17 cellular contexts compared by ENCODE assay signal in genomic region chr21:38821959-38822682, GRCh38. TPM values are rescaled to one million over a fixed set of nuclear protein-coding genes. Genes with fewer than 3 reads are reported as not detected.
DNase-seq lines count a peak whose midpoint lies in the region; ATAC-seq and TF ChIP-seq lines count a peak whose summit lies in the region.
"Had no signal": no experiment of that assay in that cellular context is flagged by ENCODE, and none has a peak within 500 bp of the region (broad histone marks: within the 10 kb centered on the region; RNA-seq: fewer than 3 reads in every experiment).

No MANE protein-coding gene starts in this region.

- peak overlapping the region in 1 of 2 experiments; percentile 5 for H3K4ac ChIP-seq in mesenchymal stem cell (ENCODE audit: low read depth in 1 of 2, low read length in 2 of 2)

- no peak overlapping the region for H2AFZ ChIP-seq in mesenchymal stem cell (ENCODE audit: low read depth, low read length)
- H2AFZ ChIP-seq: neural progenitor cell had no signal

- H3K36me3 ChIP-seq in endodermal cell (ENCODE audit: control insufficient read depth, insufficient read depth, low read length) (peaks cover 81% of the 10 kb centered on the region), mesenchymal stem cell (ENCODE audit: control insufficient read depth in 1 of 2, insufficient read depth in 2 of 2, low read depth in 1 of 2, low read length in 2 of 2) (peaks cover 56 to 68% of the 10 kb centered on the region in 2 experiments), thoracic aorta (peaks cover 62% of the 10 kb centered on the region)

- ATAC-seq in thoracic aorta (ENCODE audit: insufficient number of reproducible peaks, low FRiP score, low read depth): no peak
- ATAC-seq in naive thymus-derived CD8-positive, alpha-beta T cell: no peak
- ATAC-seq in activated T-cell treated with anti-CD3 and anti-CD28 coated beads, Interleukin-2, amount 50 U/mL, for 72 hours (replicated peaks in 1 of 2): no peak
- ATAC-seq: activated CD4-positive, CD25-positive, alpha-beta regulatory T cell treated with anti-CD3 and anti-CD28 coated beads, Interleukin-2, amount 50 U/mL, for 24 hours; stimulated activated naive B cell treated with anti-CD40 and anti-IgM and Interleukin-4, amounts not matched to agents 10 μg/mL and 1 μg/mL and 100 μg/mL, for 72 hours had no signal

- H3K4me3 Mint-ChIP-seq in endodermal cell: no peak overlapping the region
- H3K4me3 Mint-ChIP-seq in naive thymus-derived CD8-positive, alpha-beta T cell: no peak overlapping the region
- no peak overlapping the region for H3K4me3 Mint-ChIP-seq in activated T-cell treated with anti-CD3 and anti-CD28 coated beads, Interleukin-2, amount 50 U/mL, for 72 hours
- H3K4me3 Mint-ChIP-seq: B cell; neural progenitor cell; stimulated activated naive B cell treated with anti-CD40 and anti-IgM and Interleukin-4, amounts not matched to agents 10 μg/mL and 1 μg/mL and 100 μg/mL, for 72 hours had no signal

- H3K27me3 Mint-ChIP-seq in endodermal cell (ENCODE audit: insufficient read depth): no peaks in the 10 kb centered on the region
- no peaks in the 10 kb centered on the region for H3K27me3 Mint-ChIP-seq in naive thymus-derived CD8-positive, alpha-beta T cell
- H3K27me3 Mint-ChIP-seq in activated T-cell treated with anti-CD3 and anti-CD28 coated beads, Interleukin-2, amount 50 U/mL, for 72 hours (ENCODE audit: low read depth): no peaks in the 10 kb centered on the region
- H3K27me3 Mint-ChIP-seq: B cell had no signal

- POLR2A ChIA-PET in RWPE1 (lab: Yijun Ruan, JAX; ENCODE audit: low non-redundant PET): no interaction called here
- POLR2A ChIA-PET in naive thymus-derived CD8-positive, alpha-beta T cell (lab: Charles Lee): no interaction called here

- peaks cover 25% of the 10 kb centered on the region for H3K79me1 ChIP-seq in mesenchymal stem cell (replicated peaks; ENCODE audit: low read length, poor library complexity, severe bottlenecking)

- no peak overlapping the region for H2BK15ac ChIP-seq in mesenchymal stem cell (ENCODE audit: low read depth, poor library complexity, severe bottlenecking)

- H3K36me3 Mint-ChIP-seq in endodermal cell (ENCODE audit: low read depth): peaks cover 84% of the 10 kb centered on the region
- H3K36me3 Mint-ChIP-seq in naive thymus-derived CD8-positive, alpha-beta T cell: peaks cover 10 to 74% (median 58%) of the 10 kb centered on the region in 3 donors
- H3K36me3 Mint-ChIP-seq in activated T-cell treated with anti-CD3 and anti-CD28 coated beads, Interleukin-2, amount 50 U/mL, for 72 hours (ENCODE audit: insufficient read depth in 2 of 2): peaks cover 26 to 57% of the 10 kb centered on the region in 2 donors

- 97 to 99% methylated on average over 7 to 9 of the region's 9 CpGs for WGBS in endodermal cell (ENCODE audit: insufficient coverage in 1 of 2, insufficient read length in 1 of 2), 2 experiments
- WGBS in mesenchymal stem cell: over 99% methylated on average over 9 of the region's 9 CpGs

- no peak overlapping the region for H4K8ac ChIP-seq in mesenchymal stem cell (ENCODE audit: low read length)

- no peak overlapping the region for H3K4me3 ChIP-seq in endodermal cell (ENCODE audit: low read length)
- no peak overlapping the region for H3K4me3 ChIP-seq in mesenchymal stem cell (ENCODE audit: insufficient read depth in 1 of 2, low read depth in 1 of 2, low read length in 2 of 2)
- peak overlapping the region; percentile 11 for H3K4me3 ChIP-seq in thoracic aorta
- H3K4me3 ChIP-seq: neural progenitor cell had no signal

- no peaks in the 10 kb centered on the region for H3K4me1 ChIP-seq in endodermal cell (ENCODE audit: control insufficient read depth, insufficient read depth, low read length)
- peaks cover 13% of the 10 kb centered on the region for H3K4me1 ChIP-seq in mesenchymal stem cell (ENCODE audit: control insufficient read depth, insufficient read depth, low read depth, low read length)
- peaks cover 40 to 77% of the 10 kb centered on the region in 2 donors for H3K4me1 ChIP-seq in thoracic aorta (ENCODE audit: control insufficient read depth in 1 of 2, low read depth in 2 of 2)
- H3K4me1 ChIP-seq: neural progenitor cell had no signal

- peaks cover 6% of the 10 kb centered on the region for H3K4me1 Mint-ChIP-seq in endodermal cell
- H3K4me1 Mint-ChIP-seq in naive thymus-derived CD8-positive, alpha-beta T cell: no peaks in the 10 kb centered on the region
- H3K4me1 Mint-ChIP-seq in activated T-cell treated with anti-CD3 and anti-CD28 coated beads, Interleukin-2, amount 50 U/mL, for 72 hours (ENCODE audit: low read depth): no peaks in the 10 kb centered on the region
- H3K4me1 Mint-ChIP-seq: B cell; neural progenitor cell; stimulated activated naive B cell treated with anti-CD40 and anti-IgM and Interleukin-4, amounts not matched to agents 10 μg/mL and 1 μg/mL and 100 μg/mL, for 72 hours had no signal

- no peak for DNase-seq in RWPE1 (ENCODE audit: low spot score)
- no peak for DNase-seq in endodermal cell
- DNase-seq in mesenchymal stem cell: no peak
- DNase-seq in thoracic aorta (ENCODE audit: low spot score): no peak
- DNase-seq in NOMO-1 (lab: John Stamatoyannopoulos, UW; ENCODE audit: unreplicated experiment in 2 of 2): no peak
- DNase-seq in naive thymus-derived CD8-positive, alpha-beta T cell: no peak
- DNase-seq in activated T-cell treated with anti-CD3 and anti-CD28 coated beads, Interleukin-2, amount 50 U/mL, for 72 hours: no peak
- DNase-seq: activated gamma-delta T cell treated with Interleukin-2 at 50 U/mL for 16 hours; DMS153; NCI-H1092 treated with DMSO at 0.1 percent for 48 hours; NCI-H2171 treated with DMSO at 0.1 percent for 48 hours; SHP77; stimulated activated naive B cell treated with anti-CD40 and anti-IgM and Interleukin-4, amounts not matched to agents 10 μg/mL and 1 μg/mL and 100 μg/mL, for 72 hours; T-helper 2 cell had no signal

- CTCF ChIA-PET in RWPE1 (lab: Yijun Ruan, JAX): interaction anchor here (0.8 kb wide), 1 partner anchor 45 kb away, joined by 3 read pairs; no protein-coding TSS in a partner anchor

- H3K18ac ChIP-seq in mesenchymal stem cell (ENCODE audit: low read depth in 1 of 2, low read length in 2 of 2): peak overlapping the region; percentile 2 to 64

- TF ChIP-seq CTCF in RWPE1 (conservative IDR thresholded peaks at IDR 0.05; ENCODE audit: low read depth) (no peak), endodermal cell (conservative IDR thresholded peaks at IDR 0.05) (no peak), thoracic aorta (IDR thresholded peaks at IDR 0.05) (no peak)

- no peak overlapping the region for H3K4me2 ChIP-seq in mesenchymal stem cell (ENCODE audit: low read length, poor library complexity, severe bottlenecking)
- H3K4me2 ChIP-seq: neural progenitor cell had no signal

- H3K9me3 ChIP-seq in endodermal cell (ENCODE audit: control insufficient read depth, low read length) (no peaks in the 10 kb centered on the region), mesenchymal stem cell (ENCODE audit: control insufficient read depth, low read length) (peaks cover 5% of the 10 kb centered on the region), thoracic aorta (peaks cover 4% of the 10 kb centered on the region)

- H3K9me3 Mint-ChIP-seq in endodermal cell: peaks cover 11% of the 10 kb centered on the region
- peaks cover 0 to 11% (median 3%) of the 10 kb centered on the region in 9 donors for H3K9me3 Mint-ChIP-seq in naive thymus-derived CD8-positive, alpha-beta T cell
- H3K9me3 Mint-ChIP-seq in activated T-cell treated with anti-CD3 and anti-CD28 coated beads, Interleukin-2, amount 50 U/mL, for 72 hours: no peaks in the 10 kb centered on the region

- H3K14ac ChIP-seq in mesenchymal stem cell (ENCODE audit: low read length in 2 of 2): no peak overlapping the region

- peak overlapping the region; percentile 62 for H3K27ac Mint-ChIP-seq in endodermal cell
- H3K27ac Mint-ChIP-seq in naive thymus-derived CD8-positive, alpha-beta T cell: no peak overlapping the region
- H3K27ac Mint-ChIP-seq in activated T-cell treated with anti-CD3 and anti-CD28 coated beads, Interleukin-2, amount 50 U/mL, for 72 hours: no peak overlapping the region
- H3K27ac Mint-ChIP-seq: B cell; neural progenitor cell; stimulated activated naive B cell treated with anti-CD40 and anti-IgM and Interleukin-4, amounts not matched to agents 10 μg/mL and 1 μg/mL and 100 μg/mL, for 72 hours had no signal

- no peak overlapping the region for H4K91ac ChIP-seq in mesenchymal stem cell (ENCODE audit: low read length)

- H2BK12ac ChIP-seq in mesenchymal stem cell (ENCODE audit: low read length in 2 of 2): peak overlapping the region; percentile 35 to 49

- H3K23ac ChIP-seq in mesenchymal stem cell (ENCODE audit: low read length in 2 of 2): no peak overlapping the region

- no peak overlapping the region for H2BK5ac ChIP-seq in mesenchymal stem cell (ENCODE audit: low read depth, low read length, poor library complexity, severe bottlenecking)

- H3K9ac ChIP-seq in endodermal cell (ENCODE audit: extremely low read depth, low read length, poor library complexity, severe bottlenecking): no peak overlapping the region
- no peak overlapping the region for H3K9ac ChIP-seq in mesenchymal stem cell (ENCODE audit: low read length)
- H3K9ac ChIP-seq: neural progenitor cell had no signal

- peak overlapping the region; percentile 74 for H3K27ac ChIP-seq in RWPE1
- H3K27ac ChIP-seq in endodermal cell (ENCODE audit: low read depth, low read length): no peak overlapping the region
- no peak overlapping the region for H3K27ac ChIP-seq in mesenchymal stem cell (ENCODE audit: low read length, poor library complexity, severe bottlenecking)
- H3K27ac ChIP-seq in thoracic aorta: peak overlapping the region; percentile 84 to 88
- H3K27ac ChIP-seq: neural progenitor cell had no signal

- no peak overlapping the region for H2BK120ac ChIP-seq in mesenchymal stem cell (ENCODE audit: low read depth, low read length)

- H3K27me3 ChIP-seq in endodermal cell (ENCODE audit: control insufficient read depth, insufficient read depth, low read length, poor library complexity, severe bottlenecking) (no peaks in the 10 kb centered on the region), mesenchymal stem cell (ENCODE audit: control insufficient read depth in 1 of 2, insufficient read depth in 1 of 2, low read length in 2 of 2) (no peaks in the 10 kb centered on the region), thoracic aorta (replicated peaks; ENCODE audit: insufficient read depth) (no peaks in the 10 kb centered on the region)
- H3K27me3 ChIP-seq: neural progenitor cell had no signal

- no peak overlapping the region for H2AK5ac ChIP-seq in mesenchymal stem cell (ENCODE audit: low read length, severe bottlenecking)

RNA-seq across cellular contexts. Expression of gene ETS2, which starts 16.4 kb away (rescaled TPM):
- total RNA-seq in endodermal cell (100 to 1,000 TPM in 1 of 2 donors, 10 to 100 TPM in 1; 98.4 to 102 TPM), thoracic aorta (100 to 1,000 TPM; 120 to 226 TPM)
- 25.0 TPM for polyA plus RNA-seq in endodermal cell (2013, experiment 1 of 2)
- polyA plus RNA-seq in endodermal cell (2013, experiment 2 of 2): 24.8 TPM
- polyA plus RNA-seq in mesenchymal stem cell (2013, experiment 1 of 2): 85.3 TPM
- 83.5 TPM for polyA plus RNA-seq in mesenchymal stem cell (2013, experiment 2 of 2)
- 10 to 100 TPM; 11.5 to 14.8 TPM for total RNA-seq in naive thymus-derived CD8-positive, alpha-beta T cell
- polyA plus RNA-seq in naive thymus-derived CD8-positive, alpha-beta T cell: 1 to 10 TPM; 4.7 to 6.6 (median 5.8) TPM
- total RNA-seq in activated T-cell treated with anti-CD3 and anti-CD28 coated beads, Interleukin-2, amount 50 U/mL, for 72 hours: 100 to 1,000 TPM; 122 to 134 TPM

Comparison
In these comparisons a context has a peak if more than half of its experiments do, and no peak if none do; other contexts are left out.
1. H3K27ac ChIP-seq: peak in RWPE1 (single experiment) and thoracic aorta (2 of 2); none in endodermal cell (single experiment) and mesenchymal stem cell (single experiment).
2. RNA of gene ETS2, which starts 16.4 kb away (total RNA-seq): 120 to 226 TPM in thoracic aorta, 122 to 134 TPM in activated T-cell treated with anti-CD3 and anti-CD28 coated beads, Interleukin-2, amount 50 U/mL, for 72 hours and 98.4 to 102 TPM in endodermal cell; 11.5 to 14.8 TPM in naive thymus-derived CD8-positive, alpha-beta T cell; every median in the first group is over 4 times any median in the second.